ENCODE assay signal across 20 cellular contexts in the genomic region with DNA sequence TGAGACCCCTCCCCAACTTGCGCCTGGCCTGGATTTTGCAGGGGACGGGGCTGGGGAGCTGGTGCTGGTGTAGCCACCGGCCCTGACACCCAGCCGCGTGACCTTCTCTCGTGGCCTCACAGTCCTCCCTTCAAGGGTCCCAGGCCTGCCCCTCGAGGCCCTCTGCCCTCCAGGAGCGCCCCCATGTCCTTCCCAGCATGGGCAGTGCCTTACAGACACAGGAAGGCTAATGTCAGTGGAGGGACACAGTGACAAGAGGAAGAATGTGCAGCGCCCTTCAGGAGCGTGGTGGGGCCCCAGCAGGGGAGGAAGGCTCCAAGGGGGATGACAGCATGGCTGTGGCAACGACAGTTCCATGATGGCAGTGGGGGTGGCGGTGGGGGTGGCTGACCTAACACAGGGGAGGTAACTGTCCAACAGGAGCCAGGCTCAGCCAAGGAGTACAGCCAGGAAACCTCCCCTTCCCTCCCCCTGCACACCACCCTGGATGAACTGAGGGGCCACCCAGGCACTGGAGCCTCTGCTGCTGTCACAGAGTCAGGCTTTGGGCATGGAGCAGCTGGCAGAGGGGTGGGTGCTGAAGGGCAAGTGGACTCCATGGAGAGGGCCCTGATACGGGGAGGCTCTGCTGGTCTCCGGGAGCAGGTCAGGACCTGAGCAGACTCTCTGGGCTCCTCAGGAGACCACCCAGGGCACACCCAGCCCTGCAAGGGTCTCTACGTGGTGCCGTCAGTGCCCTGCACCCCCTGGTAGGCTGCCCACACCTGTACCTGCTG.
DNase-seq lines count a peak whose midpoint lies in the region; ATAC-seq, FAIRE-seq and TF ChIP-seq lines count a peak whose summit lies in the region.
"Had no signal": no experiment of that assay in that cellular context is flagged by ENCODE, and none has a peak within 500 bp of the region (broad histone marks: within the 10 kb centered on the region; RNA-seq: fewer than 3 reads in every experiment).

No MANE protein-coding gene starts in this region.

- no peaks in the 10 kb centered on the region for H3K9me3 ChIP-seq in right lobe of liver
- H3K9me3 ChIP-seq in HepG2 (ENCODE audit: low read length) = no peaks in the 10 kb centered on the region
- H3K9me3 ChIP-seq: HAP-1, psoas muscle had no signal

- H3K27ac Mint-ChIP-seq in chondrocyte (ENCODE audit: unreplicated experiment) = no peak overlapping the region
- H3K27ac Mint-ChIP-seq: activated naive CD8-positive, alpha-beta T cell treated with anti-CD3 and anti-CD28 coated beads for 36 hours; activated T-helper 17 cell treated with anti-CD3 and anti-CD28 coated beads, Interleukin-2, amount 50 U/mL, for 72 hours had no signal

- peaks cover 4% of the 10 kb centered on the region for H3K27me3 Mint-ChIP-seq in chondrocyte (ENCODE audit: low read depth)
- H3K27me3 Mint-ChIP-seq: activated naive CD8-positive, alpha-beta T cell treated with anti-CD3 and anti-CD28 coated beads for 36 hours had no signal

- H3K79me2 ChIP-seq in HepG2 (ENCODE audit: insufficient read depth, low read length) = no peaks in the 10 kb centered on the region

- no peak for TF ChIP-seq EP300 in HepG2 (IDR thresholded peaks at IDR 0.05; ENCODE audit: low read depth in 2 of 2, low read length in 2 of 2)
- no peak for TF ChIP-seq EP300 in HepG2 (CRISPR knock-in tag; IDR thresholded peaks at IDR 0.05; ENCODE audit: borderline replicate concordance)

- DNase-seq in right lobe of liver (peak in 2 of 3 donors; percentile 38 to 45), HepG2 (ENCODE audit: low spot score) (no peak), NOMO-1 treated with dmso at 0.1 percent for 144 hours (lab: John Stamatoyannopoulos, UW; ENCODE audit: unreplicated experiment) (peak; percentile 15), mesenteric fat pad (ENCODE audit: low spot score) (peak; percentile 77), chondrocyte (ENCODE audit: low spot score) (no peak), SW 1271 (lab: John Stamatoyannopoulos, UW) (no peak), amniotic stem cell (lab: John Stamatoyannopoulos, UW) (no peak)
- DNase-seq: activated naive CD8-positive, alpha-beta T cell treated with anti-CD3 and anti-CD28 coated beads for 36 hours; caudate nucleus; DMS79 treated with DMSO at 0.1 percent for 48 hours; NCI-H1436; NCI-H446; SHP77 treated with DMSO at 0.1 percent for 48 hours; T-helper 1 cell had no signal

- 0% methylated on average over 1 of the region's 16 CpGs for WGBS in right lobe of liver (ENCODE audit: insufficient coverage, low coverage, low lambda C conversion rate, missing lambda C conversion rate)
- WGBS in HepG2 (ENCODE audit: low lambda C conversion rate) = 20% methylated on average over 9 of the region's 16 CpGs

- no peak overlapping the region for H3K9ac ChIP-seq in HepG2 (ENCODE audit: insufficient read depth, low read depth, low read length)

- no peak for FAIRE-seq in HepG2 (lab: Jason Lieb, UNC)
- FAIRE-seq: astrocyte, islet of Langerhans had no signal

- no peak for TF ChIP-seq RAD21 in HepG2 (CRISPR knock-in tag; IDR thresholded peaks at IDR 0.05)

- H3K4me1 ChIP-seq in right lobe of liver = no peaks in the 10 kb centered on the region
- no peaks in the 10 kb centered on the region for H3K4me1 ChIP-seq in HepG2 (ENCODE audit: insufficient read depth, low read length)
- H3K4me1 ChIP-seq: HAP-1, psoas muscle had no signal

- H3K27ac ChIP-seq in right lobe of liver (no peak overlapping the region), HepG2 (ENCODE audit: extremely low read length, insufficient read depth, low read length) (no peak overlapping the region)
- H3K27ac ChIP-seq: psoas muscle had no signal

- no peaks in the 10 kb centered on the region for H3K9me3 Mint-ChIP-seq in chondrocyte (ENCODE audit: low read depth)
- H3K9me3 Mint-ChIP-seq: activated naive CD8-positive, alpha-beta T cell treated with anti-CD3 and anti-CD28 coated beads for 36 hours; activated T-helper 17 cell treated with anti-CD3 and anti-CD28 coated beads, Interleukin-2, amount 50 U/mL, for 72 hours had no signal

- in situ Hi-C loops in HepG2 (cut with HindIII; ENCODE audit: extremely low pct_ligation_motif_present, low pct_unique_long_range_greater_than_20kb) = no loop called here

- no peak overlapping the region for H2AFZ ChIP-seq in HepG2 (ENCODE audit: low read length)

- intact Hi-C loops in right lobe of liver (cut with DNase I) (no loop called here), HepG2 (cut with micrococcal nuclease; ENCODE audit: unreplicated experiment) (no loop called here)

- no peak overlapping the region for H3K4me3 Mint-ChIP-seq in chondrocyte (ENCODE audit: unreplicated experiment)
- H3K4me3 Mint-ChIP-seq: activated naive CD8-positive, alpha-beta T cell treated with anti-CD3 and anti-CD28 coated beads for 36 hours; activated T-helper 17 cell treated with anti-CD3 and anti-CD28 coated beads, Interleukin-2, amount 50 U/mL, for 72 hours had no signal

- no peak overlapping the region for H3K4me3 ChIP-seq in right lobe of liver
- H3K4me3 ChIP-seq in HepG2 (replicated peaks in 1 of 3; ENCODE audit: insufficient read depth in 1 of 3, low read depth in 2 of 3, low read length in 3 of 3) = no peak overlapping the region
- H3K4me3 ChIP-seq: HAP-1, psoas muscle had no signal

- peak in 1 of 4 donors; percentile 14 for ATAC-seq in right lobe of liver
- ATAC-seq in HepG2 = no peak
- ATAC-seq in HG02642 (IDR thresholded peaks at IDR 0.05; ENCODE audit: poor library complexity, unreplicated experiment) = no peak
- ATAC-seq: activated T-helper 17 cell treated with anti-CD3 and anti-CD28 coated beads, Interleukin-2, amount 50 U/mL, for 72 hours; psoas muscle had no signal

- no peak for TF ChIP-seq CTCF in right lobe of liver (IDR thresholded peaks at IDR 0.05)
- no peak for TF ChIP-seq CTCF in HepG2 (CRISPR knock-in tag; IDR thresholded peaks at IDR 0.05)
- TF ChIP-seq CTCF in chondrocyte (IDR thresholded peaks at IDR 0.05) = no peak

- H4K20me1 ChIP-seq in HepG2 (ENCODE audit: insufficient read depth, low read length) = no peaks in the 10 kb centered on the region

- no peaks in the 10 kb centered on the region for H3K36me3 Mint-ChIP-seq in chondrocyte (ENCODE audit: low read depth)
- H3K36me3 Mint-ChIP-seq: activated naive CD8-positive, alpha-beta T cell treated with anti-CD3 and anti-CD28 coated beads for 36 hours had no signal

- H3K36me3 ChIP-seq in right lobe of liver = no peaks in the 10 kb centered on the region
- no peaks in the 10 kb centered on the region for H3K36me3 ChIP-seq in HepG2 (replicated peaks in 1 of 2; ENCODE audit: control insufficient read depth in 1 of 2, insufficient read depth in 2 of 2, low read length in 2 of 2)
- H3K36me3 ChIP-seq: HAP-1 had no signal

- no peaks in the 10 kb centered on the region for H3K4me1 Mint-ChIP-seq in chondrocyte (ENCODE audit: low read depth)
- H3K4me1 Mint-ChIP-seq: activated naive CD8-positive, alpha-beta T cell treated with anti-CD3 and anti-CD28 coated beads for 36 hours; activated T-helper 17 cell treated with anti-CD3 and anti-CD28 coated beads, Interleukin-2, amount 50 U/mL, for 72 hours had no signal

- no peak overlapping the region for H3K4me2 ChIP-seq in HepG2 (ENCODE audit: low read depth, low read length)

- H3K27me3 ChIP-seq in right lobe of liver (no peaks in the 10 kb centered on the region), HepG2 (ENCODE audit: control insufficient read depth in 1 of 2, insufficient read depth in 2 of 2, low read length in 2 of 2) (peaks cover 0 to 1% of the 10 kb centered on the region in 2 experiments; a peak in 2 of 5 replicates)

- CTCF ChIA-PET in HepG2 (lab: Yijun Ruan, JAX; ENCODE audit: low intra/inter-chr PET ratio, low total read pairs) = no interaction called here

- no TSS peak for BruUV-seq in HepG2 (replicated peaks; lab: Mats Ljungman, UMichigan)

- POLR2A ChIA-PET in HepG2 (lab: Yijun Ruan, JAX) = no interaction called here

- no peak for TF ChIP-seq POLR2A in right lobe of liver (IDR thresholded peaks at IDR 0.05)
- TF ChIP-seq POLR2A in HepG2 (IDR thresholded peaks at IDR 0.05; ENCODE audit: insufficient read depth in 1 of 2, low read depth in 2 of 2, low read length in 2 of 2) = no peak

TF ChIP-seq in HepG2, 621 proteins besides CTCF, POLR2A, EP300 and RAD21:
- no peak for TF ChIP-seq ZNF34 (CRISPR knock-in tag; IDR thresholded peaks at IDR 0.05; ENCODE audit: borderline replicate concordance)
- TF ChIP-seq ZNF629 (CRISPR knock-in tag; conservative IDR thresholded peaks at IDR 0.05) = no peak
- TF ChIP-seq NFYC (CRISPR knock-in tag; IDR thresholded peaks at IDR 0.05) = no peak
- TF ChIP-seq SRY (CRISPR knock-in tag; IDR thresholded peaks at IDR 0.05) = no peak
- no peak for TF ChIP-seq TCF7L2 (IDR thresholded peaks at IDR 0.05; ENCODE audit: low read depth, low read length)
- TF ChIP-seq SMAD3 (CRISPR knock-in tag; IDR thresholded peaks at IDR 0.05) = no peak

Comparison
In these comparisons a context has a peak if more than half of its experiments do, and no peak if none do; other contexts are left out.
1. DNase-seq: peak in right lobe of liver (2 of 3), NOMO-1 treated with dmso at 0.1 percent for 144 hours (single experiment) and mesenteric fat pad (single experiment); none in HepG2 (single experiment), chondrocyte (single experiment), SW 1271 (0 of 2) and amniotic stem cell (single experiment).